In the genomic region with DNA sequence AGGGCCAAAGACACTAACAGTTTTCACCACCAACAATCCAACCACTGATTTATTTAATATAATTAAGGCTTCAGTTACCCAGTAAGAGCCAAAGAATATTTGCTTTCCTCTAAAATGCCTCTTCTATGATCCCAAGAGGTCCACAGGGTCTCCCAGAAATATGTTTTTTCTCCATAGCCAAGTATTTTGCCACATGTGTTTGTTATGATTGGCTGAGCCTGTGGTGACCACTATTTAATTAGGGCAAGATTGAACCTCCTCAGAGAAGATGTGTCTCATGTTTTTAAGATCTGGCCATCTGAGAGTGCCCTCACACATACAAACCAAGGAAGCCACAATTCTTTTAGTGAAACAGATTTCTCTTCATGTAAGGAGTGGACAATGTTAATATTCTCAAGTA, we compare ENCODE assay signal across 23 cellular contexts. TPM values are rescaled to one million over a fixed set of nuclear protein-coding genes. Genes with fewer than 3 reads are reported as not detected.
DNase-seq lines count a peak whose midpoint lies in the region; TF ChIP-seq lines count a peak whose summit lies in the region.
"Had no signal": no experiment of that assay in that cellular context is flagged by ENCODE, and none has a peak within 500 bp of the region (broad histone marks: within the 10 kb centered on the region; RNA-seq: fewer than 3 reads in every experiment).

No MANE protein-coding gene starts in this region.

- no peaks in the 10 kb centered on the region for H3K9me3 ChIP-seq in osteoblast (ENCODE audit: low read depth, low read length)
- H3K9me3 ChIP-seq: HAP-1, Peyer's patch, SJSA1 had no signal

- peak; percentile 15 for DNase-seq in HFF-Myc (ENCODE audit: extremely low read depth, low read depth)
- DNase-seq in dedifferentiated amniotic fluid mesenchymal stem cell (ENCODE audit: extremely low spot score) = peak; percentile 15
- DNase-seq in osteoblast (ENCODE audit: insufficient read length, low spot score, missing footprints) = peak; percentile 1
- DNase-seq in activated CD8-positive, alpha-beta memory T cell treated with anti-CD3 and anti-CD28 coated beads, Interleukin-2, amount 50 U/mL, for 4 hours = no peak
- DNase-seq in 8988T = no peak
- no peak for DNase-seq in stimulated activated naive CD4-positive, alpha-beta T cell treated with Interleukin-2 at 50 U/mL for 16 hours (lab: John Stamatoyannopoulos, UW)
- no peak for DNase-seq in GM10266 (ENCODE audit: extremely low spot score)
- DNase-seq: ACHN; DMS79; GM23248; NCI-H1092 treated with DMSO at 0.1 percent for 48 hours; NCI-H146; NCI-H2029 treated with DMSO at 0.1 percent for 48 hours; NCI-H2171 treated with DMSO at 0.1 percent for 48 hours; NCI-H446; NCI-H69; NK-92 treated with Interleukin-12 subunit alpha and Interleukin-12 subunit beta, amount 100 ng/mL, for 24 hours; Peyer's patch had no signal

- TF ChIP-seq CTCF in HFF-Myc (IDR thresholded peaks at IDR 0.05; ENCODE audit: low read depth, low read length, missing control alignments) (no peak), osteoblast (IDR thresholded peaks at IDR 0.05; ENCODE audit: extremely low read depth, low read depth, low read length) (no peak), GM10266 (IDR thresholded peaks at IDR 0.05; ENCODE audit: control insufficient read depth, insufficient read depth, low read depth, missing control alignments) (no peak)

- no peaks in the 10 kb centered on the region for H3K27me3 ChIP-seq in osteoblast (ENCODE audit: insufficient read depth, low read length)
- H3K27me3 ChIP-seq: Peyer's patch, SJSA1 had no signal

- H3K4me3 ChIP-seq in HFF-Myc (replicated peaks; ENCODE audit: low read depth, low read length) = no peak overlapping the region
- no peak overlapping the region for H3K4me3 ChIP-seq in osteoblast (ENCODE audit: insufficient read depth, low read length)
- H3K4me3 ChIP-seq: GM12878, GM23248, HAP-1, K562, Peyer's patch, SJSA1 had no signal

- no peak overlapping the region for H2AFZ ChIP-seq in osteoblast (ENCODE audit: low read length)
- H2AFZ ChIP-seq: GM23248 had no signal

- H3K4me1 ChIP-seq in osteoblast (ENCODE audit: insufficient read depth, low read length) = peaks cover 6% of the 10 kb centered on the region
- H3K4me1 ChIP-seq: HAP-1, Peyer's patch had no signal

- no peaks in the 10 kb centered on the region for H4K20me1 ChIP-seq in osteoblast (ENCODE audit: insufficient read depth, low read length)

- H3K4me2 ChIP-seq in osteoblast (ENCODE audit: insufficient read depth, low read length) = no peak overlapping the region

- no peak overlapping the region for H3K27ac ChIP-seq in osteoblast (ENCODE audit: low read depth, low read length)
- H3K27ac ChIP-seq: GM23248, Peyer's patch, SJSA1 had no signal

- H3K36me3 ChIP-seq in osteoblast (ENCODE audit: insufficient read depth, low read length) = no peaks in the 10 kb centered on the region
- H3K36me3 ChIP-seq: HAP-1, Peyer's patch, SJSA1 had no signal

- no peaks in the 10 kb centered on the region for H3K79me2 ChIP-seq in osteoblast (ENCODE audit: insufficient read depth, low read length)

RNA-seq across cellular contexts. Expression of a gene that starts 56.9 kb away (rescaled TPM):
- under 0.01 and 0.29 TPM in 2 replicates for total RNA-seq in osteoblast
- total RNA-seq: G401, GM23248, Peyer's patch, SJSA1 had no signal

Comparison
In these comparisons a context has a peak if more than half of its experiments do, and no peak if none do; other contexts are left out.
1. DNase-seq: peak in HFF-Myc (single experiment), dedifferentiated amniotic fluid mesenchymal stem cell (single experiment) and osteoblast (single experiment); none in activated CD8-positive, alpha-beta memory T cell treated with anti-CD3 and anti-CD28 coated beads, Interleukin-2, amount 50 U/mL, for 4 hours (single experiment), 8988T (single experiment), stimulated activated naive CD4-positive, alpha-beta T cell treated with Interleukin-2 at 50 U/mL for 16 hours (single experiment) and GM10266 (single experiment).